ENCODE assay signal across 12 cellular contexts in the genomic region with DNA sequence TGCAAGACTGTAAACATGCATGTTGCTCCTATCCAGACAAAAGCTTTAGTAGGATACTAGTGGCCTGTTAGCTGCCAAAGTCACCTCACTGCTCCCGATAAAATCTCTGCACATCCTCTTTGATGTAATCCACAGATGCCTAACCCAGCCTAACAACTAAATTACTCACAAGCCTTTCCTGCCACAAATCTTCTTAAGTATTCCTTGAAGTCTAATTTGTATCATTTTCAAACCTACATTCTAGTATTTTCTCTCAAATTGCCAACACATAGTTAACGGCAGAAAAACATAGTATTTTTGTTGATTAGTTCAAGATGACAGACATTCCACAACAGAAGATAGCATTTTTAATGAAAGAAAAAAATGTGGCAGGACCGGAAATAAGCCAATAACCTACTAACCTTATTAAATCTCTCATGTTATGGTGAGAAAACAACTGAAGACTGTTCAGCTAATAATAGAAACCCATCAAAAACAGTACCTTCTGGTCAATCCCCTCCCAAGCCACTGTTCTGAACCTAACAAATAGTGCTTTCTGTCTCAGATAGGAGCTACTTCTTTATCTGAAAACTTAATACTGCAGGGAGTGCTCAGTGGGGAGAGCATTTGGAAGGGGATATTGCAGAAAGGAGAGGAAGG. TPM values are rescaled to one million over a fixed set of nuclear protein-coding genes. Genes with fewer than 3 reads are reported as not detected.
DNase-seq lines count a peak whose midpoint lies in the region; ATAC-seq, FAIRE-seq and TF ChIP-seq lines count a peak whose summit lies in the region.
"Had no signal": no experiment of that assay in that cellular context is flagged by ENCODE, and none has a peak within 500 bp of the region (broad histone marks: within the 10 kb centered on the region; RNA-seq: fewer than 3 reads in every experiment).

A gene with protein sequence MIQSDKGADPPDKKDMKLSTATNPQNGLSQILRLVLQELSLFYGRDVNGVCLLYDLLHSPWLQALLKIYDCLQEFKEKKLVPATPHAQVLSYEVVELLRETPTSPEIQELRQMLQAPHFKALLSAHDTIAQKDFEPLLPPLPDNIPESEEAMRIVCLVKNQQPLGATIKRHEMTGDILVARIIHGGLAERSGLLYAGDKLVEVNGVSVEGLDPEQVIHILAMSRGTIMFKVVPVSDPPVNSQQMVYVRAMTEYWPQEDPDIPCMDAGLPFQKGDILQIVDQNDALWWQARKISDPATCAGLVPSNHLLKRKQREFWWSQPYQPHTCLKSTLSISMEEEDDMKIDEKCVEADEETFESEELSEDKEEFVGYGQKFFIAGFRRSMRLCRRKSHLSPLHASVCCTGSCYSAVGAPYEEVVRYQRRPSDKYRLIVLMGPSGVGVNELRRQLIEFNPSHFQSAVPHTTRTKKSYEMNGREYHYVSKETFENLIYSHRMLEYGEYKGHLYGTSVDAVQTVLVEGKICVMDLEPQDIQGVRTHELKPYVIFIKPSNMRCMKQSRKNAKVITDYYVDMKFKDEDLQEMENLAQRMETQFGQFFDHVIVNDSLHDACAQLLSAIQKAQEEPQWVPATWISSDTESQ (minus strand): TSS at position 57 of the 639 bp plus-strand sequence. CDS start 4,690 bp downstream, outside the sequence.

- H3K4me1 Mint-ChIP-seq in endodermal cell = peaks cover 56% of the 10 kb centered on the region

- no peak within 1 kb of the TSS for H2AFZ ChIP-seq in osteoblast (ENCODE audit: low read length)

- H3K9me3 ChIP-seq in endodermal cell (ENCODE audit: control insufficient read depth, low read length) (no peaks in the 10 kb centered on the region), osteoblast (ENCODE audit: low read depth, low read length) (no peaks in the 10 kb centered on the region), upper lobe of left lung (no peaks in the 10 kb centered on the region)
- H3K9me3 ChIP-seq: upper lobe of right lung had no signal

- no peaks in the 10 kb centered on the region for H4K20me1 ChIP-seq in osteoblast (ENCODE audit: insufficient read depth, low read length)

- peak within 1 kb of the TSS; percentile 41 for H3K27ac Mint-ChIP-seq in endodermal cell

- WGBS in endodermal cell (ENCODE audit: insufficient coverage in 1 of 2, insufficient read length in 1 of 2), 2 experiments = 85 to 93% methylated on average over 1 to 3 of the region's 3 CpGs
- 44 to 47% methylated on average over 3 of the region's 3 CpGs for WGBS in upper lobe of left lung, 2 donors

- peaks cover 17% of the 10 kb centered on the region for H3K4me1 ChIP-seq in endodermal cell (ENCODE audit: control insufficient read depth, insufficient read depth, low read length)
- H3K4me1 ChIP-seq in osteoblast (ENCODE audit: insufficient read depth, low read length) = peaks cover 46% of the 10 kb centered on the region
- H3K4me1 ChIP-seq in upper lobe of left lung = peaks cover 0 to 5% (median 2%) of the 10 kb centered on the region in 4 donors
- H3K4me1 ChIP-seq: upper lobe of right lung had no signal

- TF ChIP-seq CTCF in endodermal cell (conservative IDR thresholded peaks at IDR 0.05) (no peak), osteoblast (IDR thresholded peaks at IDR 0.05; ENCODE audit: extremely low read depth, low read depth, low read length) (no peak), upper lobe of left lung (IDR thresholded peaks at IDR 0.05) (no peak)

- H3K9ac ChIP-seq in endodermal cell (ENCODE audit: extremely low read depth, low read length, poor library complexity, severe bottlenecking) = no peak within 1 kb of the TSS

- DNase-seq in ELR (ENCODE audit: low read depth) = peak; percentile 85
- DNase-seq in RCC 7860 (ENCODE audit: low spot score) = peak; percentile 31
- DNase-seq in endodermal cell = no peak
- no peak for DNase-seq in osteoblast (ENCODE audit: insufficient read length, low spot score, missing footprints)
- DNase-seq in activated naive CD4-positive, alpha-beta T cell treated with Interleukin-2 at 50 U/mL for 16 hours = no peak
- DNase-seq in upper lobe of left lung = no peak
- DNase-seq in NK-92 (lab: John Stamatoyannopoulos, UW; ENCODE audit: unreplicated experiment) = no peak
- no peak for DNase-seq in left lobe of liver (ENCODE audit: low spot score)
- DNase-seq: DND-41, kidney, NCI-H774, upper lobe of right lung had no signal

- no peak within 1 kb of the TSS for H3K4me3 ChIP-seq in endodermal cell (ENCODE audit: low read length)
- H3K4me3 ChIP-seq in osteoblast (ENCODE audit: insufficient read depth, low read length) = peak within 1 kb of the TSS; percentile 21
- no peak within 1 kb of the TSS for H3K4me3 ChIP-seq in upper lobe of left lung
- H3K4me3 ChIP-seq: upper lobe of right lung had no signal

- H3K4me3 Mint-ChIP-seq in endodermal cell = no peak within 1 kb of the TSS

- no peaks in the 10 kb centered on the region for H3K27me3 Mint-ChIP-seq in endodermal cell (ENCODE audit: insufficient read depth)

- peaks cover 37% of the 10 kb centered on the region for H3K36me3 ChIP-seq in endodermal cell (ENCODE audit: control insufficient read depth, insufficient read depth, low read length)
- peaks cover 23% of the 10 kb centered on the region for H3K36me3 ChIP-seq in osteoblast (ENCODE audit: insufficient read depth, low read length)
- peaks cover 8 to 33% (median 17%) of the 10 kb centered on the region in 4 donors for H3K36me3 ChIP-seq in upper lobe of left lung

- H3K36me3 Mint-ChIP-seq in endodermal cell (ENCODE audit: low read depth) = peaks cover 28% of the 10 kb centered on the region

- H3K4me2 ChIP-seq in osteoblast (ENCODE audit: insufficient read depth, low read length) = peak within 1 kb of the TSS; percentile 69

- ATAC-seq in upper lobe of left lung (ENCODE audit: low FRiP score in 2 of 2) = no peak
- ATAC-seq in left lobe of liver = no peak
- ATAC-seq: upper lobe of right lung had no signal

- no peaks in the 10 kb centered on the region for H3K9me3 Mint-ChIP-seq in endodermal cell

- no peaks in the 10 kb centered on the region for H3K79me2 ChIP-seq in osteoblast (ENCODE audit: insufficient read depth, low read length)

- no peak for FAIRE-seq in RCC 7860 (lab: Jason Lieb, UNC)
- FAIRE-seq: kidney had no signal

- H3K27ac ChIP-seq in endodermal cell (ENCODE audit: low read depth, low read length) (no peak within 1 kb of the TSS), osteoblast (ENCODE audit: low read depth, low read length) (peak within 1 kb of the TSS; percentile 93), upper lobe of left lung (no peak within 1 kb of the TSS)
- H3K27ac ChIP-seq: upper lobe of right lung had no signal

- no peak for TF ChIP-seq POLR2A in upper lobe of left lung (IDR thresholded peaks at IDR 0.05)

- H3K27me3 ChIP-seq in endodermal cell (ENCODE audit: control insufficient read depth, insufficient read depth, low read length, poor library complexity, severe bottlenecking) (no peaks in the 10 kb centered on the region), osteoblast (ENCODE audit: insufficient read depth, low read length) (no peaks in the 10 kb centered on the region), upper lobe of left lung (no peaks in the 10 kb centered on the region)
- H3K27me3 ChIP-seq: upper lobe of right lung had no signal

- TF ChIP-seq EP300 in upper lobe of left lung (IDR thresholded peaks at IDR 0.05) = no peak

RNA-seq across cellular contexts. Expression of the gene that starts here (rescaled TPM):
- total RNA-seq in endodermal cell (under 1 TPM in 1 of 2 donors, not detected in 1; 0.18 TPM), osteoblast (1.1 and 2.1 TPM in 2 replicates), upper lobe of left lung (1 to 10 TPM in 1 of 6 donors, under 1 TPM in 4, not detected in 1; 0.13 to 2.1 (median 0.15) TPM), left lobe of liver (not detected)
- not detected for polyA plus RNA-seq in endodermal cell (2013, experiment 1 of 2)
- not detected for polyA plus RNA-seq in endodermal cell (2013, experiment 2 of 2)

Comparison
In these comparisons a context has a peak if more than half of its experiments do, and no peak if none do; other contexts are left out.
1. DNase-seq: peak in ELR (single experiment) and RCC 7860 (single experiment); none in endodermal cell (single experiment), osteoblast (single experiment), activated naive CD4-positive, alpha-beta T cell treated with Interleukin-2 at 50 U/mL for 16 hours (single experiment), upper lobe of left lung (0 of 2), NK-92 (single experiment) and left lobe of liver (single experiment).